Comparison of ENCODE assay signal across 12 cellular contexts in the genomic region with DNA sequence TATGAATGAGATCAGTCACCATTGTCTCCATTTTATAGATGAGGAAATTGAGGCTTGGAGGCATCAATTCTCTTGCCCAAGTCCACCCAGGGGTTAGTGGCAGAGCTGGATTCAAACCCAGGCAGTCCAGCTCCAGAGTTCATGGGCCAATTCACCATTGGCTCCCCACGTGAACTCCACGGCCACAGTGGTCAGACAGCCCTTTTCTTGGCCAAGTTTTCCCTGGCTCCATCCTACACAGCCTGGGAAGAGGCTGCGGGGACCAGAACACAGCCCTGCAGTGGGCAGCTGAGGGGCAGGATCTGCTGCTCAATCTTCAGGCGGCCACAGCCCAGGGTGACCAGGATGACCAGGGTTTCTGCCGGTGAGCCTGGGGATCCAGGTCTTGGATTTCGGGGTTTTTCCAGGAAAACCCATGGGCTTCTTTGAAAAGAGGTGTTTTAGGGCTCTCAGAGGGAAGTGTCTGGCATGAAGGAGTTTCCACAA. TPM values are rescaled to one million over a fixed set of nuclear protein-coding genes. Genes with fewer than 3 reads are reported as not detected.
DNase-seq lines count a peak whose midpoint lies in the region; ATAC-seq, FAIRE-seq and TF ChIP-seq lines count a peak whose summit lies in the region.
"Had no signal": no experiment of that assay in that cellular context is flagged by ENCODE, and none has a peak within 500 bp of the region (broad histone marks: within the 10 kb centered on the region; RNA-seq: fewer than 3 reads in every experiment).

No MANE protein-coding gene starts in this region.

- H3K27ac ChIP-seq in astrocyte (ENCODE audit: low read depth, low read length): peak overlapping the region; percentile 88
- peak overlapping the region; percentile 79 to 86 for H3K27ac ChIP-seq in kidney (ENCODE audit: low read depth in 2 of 2, low read length in 2 of 2)
- peak overlapping the region in 3 of 4 donors; percentile 35 to 51 (median 48) for H3K27ac ChIP-seq in gastrocnemius medialis

- H4K20me1 ChIP-seq in astrocyte (ENCODE audit: insufficient read depth, low read length): no peaks in the 10 kb centered on the region

- in situ Hi-C loops in gastrocnemius medialis (cut with MboI; ENCODE audit: low sequenced_read_pairs in 4 of 4): no loop called here

- H2AFZ ChIP-seq in astrocyte (ENCODE audit: low read depth, low read length): peak overlapping the region; percentile 46

- H3K4me1 ChIP-seq in Caco-2 (peaks cover 59% of the 10 kb centered on the region), astrocyte (ENCODE audit: insufficient read depth, low read length) (peaks cover 26% of the 10 kb centered on the region), kidney (ENCODE audit: control insufficient read depth in 1 of 2, insufficient read depth in 1 of 2, low read depth in 1 of 2, low read length in 2 of 2) (peaks cover 22 to 29% of the 10 kb centered on the region in 2 donors), gastrocnemius medialis (peaks cover 11 to 14% of the 10 kb centered on the region in 2 donors)

- TF ChIP-seq POLR2A in gastrocnemius medialis (IDR thresholded peaks at IDR 0.05): no peak

- POLR2A ChIA-PET in Caco-2 (lab: Charles Lee): interaction anchor here (0.6 to 2.0 kb wide), 3 partner anchors 20 to 35 kb away, joined by 6 to 10 read pairs (median 7); a partner anchor contains a TSS

- H3K27me3 ChIP-seq in Caco-2 (replicated peaks; ENCODE audit: control insufficient read depth, insufficient read depth, low read length) (no peaks in the 10 kb centered on the region), astrocyte (ENCODE audit: insufficient read depth, low read length) (no peaks in the 10 kb centered on the region), gastrocnemius medialis (no peaks in the 10 kb centered on the region)

- H3K4me1 Mint-ChIP-seq in Caco-2 (ENCODE audit: low read depth, unreplicated experiment) (peaks cover 43% of the 10 kb centered on the region), astrocyte (ENCODE audit: low read depth, unreplicated experiment) (peaks cover 31% of the 10 kb centered on the region)

- H3K79me2 ChIP-seq in astrocyte (ENCODE audit: insufficient read depth, low read length): no peaks in the 10 kb centered on the region

- H3K36me3 Mint-ChIP-seq in Caco-2 (ENCODE audit: insufficient read depth, unreplicated experiment): peaks cover 55% of the 10 kb centered on the region
- peaks cover 13% of the 10 kb centered on the region for H3K36me3 Mint-ChIP-seq in astrocyte (ENCODE audit: low read depth, unreplicated experiment)
- H3K36me3 Mint-ChIP-seq: activated naive CD8-positive, alpha-beta T cell treated with anti-CD3 and anti-CD28 coated beads, Interleukin-2, amount 10 ng/mL, durations not matched to agents 7 days and 5 days had no signal

- TF ChIP-seq CTCF in Caco-2 (IDR thresholded peaks at IDR 0.05; ENCODE audit: insufficient read depth in 1 of 2, low read depth in 1 of 2, low read length in 1 of 2, severe bottlenecking in 1 of 2, unreplicated experiment in 1 of 2): no peak
- TF ChIP-seq CTCF in astrocyte (IDR thresholded peaks at IDR 0.05; ENCODE audit: insufficient read depth, low read depth, low read length): no peak
- no peak for TF ChIP-seq CTCF in kidney (IDR thresholded peaks at IDR 0.05; ENCODE audit: borderline replicate concordance, extremely low read depth, insufficient read depth)
- TF ChIP-seq CTCF in gastrocnemius medialis (IDR thresholded peaks at IDR 0.05 in 4 of 5, conservative IDR thresholded peaks at IDR 0.05 in 1 of 5): no peak

- CTCF ChIA-PET in Caco-2 (lab: Charles Lee): interaction anchor here (1.4 to 3.3 kb wide), 10 partner anchors 12 to 87 kb away, joined by 4 to 23 read pairs (median 9); a partner anchor contains a TSS

- H3K4me3 ChIP-seq in Caco-2 (ENCODE audit: low read depth, low read length): no peak overlapping the region
- no peak overlapping the region for H3K4me3 ChIP-seq in astrocyte (ENCODE audit: insufficient read depth, low read depth, low read length)
- no peak overlapping the region for H3K4me3 ChIP-seq in kidney (ENCODE audit: low read length in 2 of 2)
- no peak overlapping the region for H3K4me3 ChIP-seq in gastrocnemius medialis

- peak overlapping the region; percentile 32 for H3K4me2 ChIP-seq in astrocyte (ENCODE audit: low read length)

- no peak for DNase-seq in Caco-2
- no peak for DNase-seq in astrocyte (ENCODE audit: low read depth)
- peak; percentile 55 for DNase-seq in kidney
- no peak for DNase-seq in gastrocnemius medialis
- DNase-seq in GF-D8 (lab: John Stamatoyannopoulos, UW): no peak
- no peak for DNase-seq in stimulated activated CD4-positive, alpha-beta T cell treated with anti-CD3 and anti-CD28 coated beads, Interleukin-15, amount 100 ng/mL, for 24 hours
- DNase-seq in KG1 (lab: John Stamatoyannopoulos, UW): no peak
- DNase-seq: activated naive CD8-positive, alpha-beta T cell treated with anti-CD3 and anti-CD28 coated beads, Interleukin-2, amount 10 ng/mL, durations not matched to agents 7 days and 5 days; effector CD8-positive, alpha-beta T cell; NCI-H2081 treated with DMSO at 0.1 percent for 48 hours; stimulated activated naive CD4-positive, alpha-beta T cell treated with Interleukin-2 at 50 U/mL for 16 hours had no signal

- H3K9ac ChIP-seq in astrocyte (ENCODE audit: low read length) (peak overlapping the region; percentile 74), kidney (ENCODE audit: low read length in 2 of 2) (peak overlapping the region in 1 of 2 donors; percentile 67)

- no peaks in the 10 kb centered on the region for H3K36me3 ChIP-seq in Caco-2 (ENCODE audit: control insufficient read depth, insufficient read depth, low read length)
- peaks cover 32% of the 10 kb centered on the region for H3K36me3 ChIP-seq in astrocyte (ENCODE audit: insufficient read depth, low read length)
- H3K36me3 ChIP-seq in kidney (ENCODE audit: control insufficient read depth in 1 of 2, insufficient read depth in 2 of 2, low read length in 2 of 2): peaks cover 0 to 2% of the 10 kb centered on the region in 2 donors
- peaks cover 0 to 68% of the 10 kb centered on the region in 2 donors for H3K36me3 ChIP-seq in gastrocnemius medialis

- no peak for FAIRE-seq in astrocyte (lab: Jason Lieb, UNC)
- FAIRE-seq in kidney (lab: Jason Lieb, UNC): no peak

- H3K4me3 Mint-ChIP-seq in Caco-2 (ENCODE audit: unreplicated experiment): no peak overlapping the region
- no peak overlapping the region for H3K4me3 Mint-ChIP-seq in astrocyte (ENCODE audit: unreplicated experiment)
- H3K4me3 Mint-ChIP-seq: activated naive CD8-positive, alpha-beta T cell treated with anti-CD3 and anti-CD28 coated beads, Interleukin-2, amount 10 ng/mL, durations not matched to agents 7 days and 5 days had no signal

- ATAC-seq in gastrocnemius medialis (no peak), HG03521 (IDR thresholded peaks at IDR 0.05; ENCODE audit: unreplicated experiment) (no peak)

- H3K9me3 Mint-ChIP-seq in Caco-2 (ENCODE audit: unreplicated experiment) (no peaks in the 10 kb centered on the region), astrocyte (ENCODE audit: unreplicated experiment) (peaks cover 4% of the 10 kb centered on the region)
- H3K9me3 Mint-ChIP-seq: activated naive CD8-positive, alpha-beta T cell treated with anti-CD3 and anti-CD28 coated beads, Interleukin-2, amount 10 ng/mL, durations not matched to agents 7 days and 5 days had no signal

- no peaks in the 10 kb centered on the region for H3K27me3 Mint-ChIP-seq in Caco-2 (ENCODE audit: insufficient read depth, unreplicated experiment)
- no peaks in the 10 kb centered on the region for H3K27me3 Mint-ChIP-seq in astrocyte (ENCODE audit: low read depth, unreplicated experiment)
- H3K27me3 Mint-ChIP-seq: activated naive CD8-positive, alpha-beta T cell treated with anti-CD3 and anti-CD28 coated beads, Interleukin-2, amount 10 ng/mL, durations not matched to agents 7 days and 5 days had no signal

- H3K27ac Mint-ChIP-seq in Caco-2 (ENCODE audit: unreplicated experiment) (peak overlapping the region; percentile 96), astrocyte (ENCODE audit: unreplicated experiment) (peak overlapping the region; percentile 92)
- H3K27ac Mint-ChIP-seq: activated naive CD8-positive, alpha-beta T cell treated with anti-CD3 and anti-CD28 coated beads, Interleukin-2, amount 10 ng/mL, durations not matched to agents 7 days and 5 days had no signal

- no TSS peak for BruUV-seq in Caco-2 (replicated peaks; lab: Mats Ljungman, UMichigan)

- intact Hi-C loops in Caco-2 (cut with micrococcal nuclease; ENCODE audit: unreplicated experiment): no loop called here
- intact Hi-C loops in kidney (cut with DNase I): no loop called here
- intact Hi-C loops in gastrocnemius medialis (cut with DNase I; ENCODE audit: low total_unique reads): no loop called here

- H3K9me3 ChIP-seq in Caco-2 (no peaks in the 10 kb centered on the region), astrocyte (ENCODE audit: insufficient read depth, low read depth, low read length) (no peaks in the 10 kb centered on the region), kidney (ENCODE audit: control insufficient read depth in 1 of 2, low read length in 2 of 2) (no peaks in the 10 kb centered on the region), gastrocnemius medialis (no peaks in the 10 kb centered on the region)

RNA-seq across cellular contexts. Expression of a gene that starts 20.4 kb away (rescaled TPM):
- total RNA-seq in Caco-2 (2022) (138 and 162 TPM in 2 replicates), astrocyte (48.2 and 98.9 TPM in 2 replicates), kidney (611 TPM), gastrocnemius medialis (100 to 1,000 TPM in 1 of 4 donors, 10 to 100 TPM in 3; 12.8 to 152 (median 58.4) TPM)
- polyA plus RNA-seq in kidney (ENCODE audit: insufficient read depth, low read depth, low replicate concordance): 44.6 TPM
